In the genomic region with DNA sequence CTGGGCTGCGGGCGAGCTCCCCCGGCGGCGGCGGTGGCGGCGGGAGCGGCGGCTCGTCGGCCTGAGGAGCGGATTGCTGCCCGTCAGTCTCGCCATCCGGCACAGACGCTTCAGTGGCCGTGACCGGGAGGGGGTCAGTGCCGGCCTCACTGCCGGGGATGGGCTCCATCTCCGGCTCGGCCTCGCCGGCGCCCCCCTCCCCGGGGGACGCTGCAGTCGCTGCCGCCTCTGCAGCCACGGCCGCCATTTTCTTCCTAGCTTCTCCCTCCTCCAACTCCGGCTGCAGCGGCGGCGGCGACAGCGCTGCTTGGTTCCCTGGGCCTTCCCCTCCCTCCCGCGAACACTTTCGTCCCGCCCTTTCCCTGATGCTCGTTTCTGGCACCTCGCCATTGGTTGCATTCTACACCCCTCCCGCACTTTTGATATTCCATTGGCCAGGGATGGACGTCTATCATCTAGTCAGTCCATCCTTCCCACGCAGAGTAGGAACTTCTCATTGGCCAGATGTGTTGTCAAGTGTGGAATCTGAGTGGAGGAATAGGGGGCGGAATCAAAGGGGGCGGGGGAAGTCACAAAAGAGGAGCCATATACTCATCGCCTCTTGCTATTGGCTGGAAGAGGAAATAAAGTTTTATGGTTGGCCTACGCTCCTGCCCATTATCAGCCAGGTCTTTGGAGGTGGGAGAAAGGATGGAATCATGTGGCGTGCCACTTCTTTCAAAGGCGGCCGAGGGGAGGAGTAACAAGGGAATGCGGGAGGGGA, we compare ENCODE assay signal across 8 cellular contexts. TPM values are rescaled to one million over a fixed set of nuclear protein-coding genes. Genes with fewer than 3 reads are reported as not detected.
DNase-seq lines count a peak whose midpoint lies in the region; ATAC-seq and TF ChIP-seq lines count a peak whose summit lies in the region.

A gene with protein sequence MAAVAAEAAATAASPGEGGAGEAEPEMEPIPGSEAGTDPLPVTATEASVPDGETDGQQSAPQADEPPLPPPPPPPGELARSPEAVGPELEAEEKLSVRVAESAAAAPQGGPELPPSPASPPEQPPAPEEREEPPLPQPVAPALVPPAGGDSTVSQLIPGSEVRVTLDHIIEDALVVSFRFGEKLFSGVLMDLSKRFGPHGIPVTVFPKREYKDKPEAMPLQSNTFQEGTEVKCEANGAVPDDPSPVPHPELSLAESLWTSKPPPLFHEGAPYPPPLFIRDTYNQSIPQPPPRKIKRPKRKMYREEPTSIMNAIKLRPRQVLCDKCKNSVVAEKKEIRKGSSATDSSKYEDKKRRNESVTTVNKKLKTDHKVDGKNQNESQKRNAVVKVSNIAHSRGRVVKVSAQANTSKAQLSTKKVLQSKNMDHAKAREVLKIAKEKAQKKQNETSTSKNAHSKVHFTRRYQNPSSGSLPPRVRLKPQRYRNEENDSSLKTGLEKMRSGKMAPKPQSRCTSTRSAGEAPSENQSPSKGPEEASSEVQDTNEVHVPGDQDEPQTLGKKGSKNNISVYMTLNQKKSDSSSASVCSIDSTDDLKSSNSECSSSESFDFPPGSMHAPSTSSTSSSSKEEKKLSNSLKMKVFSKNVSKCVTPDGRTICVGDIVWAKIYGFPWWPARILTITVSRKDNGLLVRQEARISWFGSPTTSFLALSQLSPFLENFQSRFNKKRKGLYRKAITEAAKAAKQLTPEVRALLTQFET (minus strand): TSS at position 309 of the 763 bp plus-strand sequence. CDS start 62 bp downstream, at position 247.

- H3K4me1 ChIP-seq in upper lobe of right lung = peaks cover 4% of the 10 kb centered on the region

- peak within 1 kb of the TSS; percentile 96 for H3K27ac Mint-ChIP-seq in T-helper 17 cell

- no peak for TF ChIP-seq CTCF in upper lobe of right lung (IDR thresholded peaks at IDR 0.05)

- intact Hi-C loops in left cardiac atrium (cut with DNase I) (no loop called here), posterior vena cava (cut with DNase I) (no loop called here), upper lobe of right lung (cut with DNase I) (no loop called here)

- no peaks in the 10 kb centered on the region for H3K9me3 ChIP-seq in T-helper 17 cell (ENCODE audit: control insufficient read depth, low read length, poor library complexity, severe bottlenecking)
- no peaks in the 10 kb centered on the region for H3K9me3 ChIP-seq in upper lobe of right lung

- peak within 1 kb of the TSS; percentile 100 for H3K4me3 Mint-ChIP-seq in T-helper 17 cell

- H3K36me3 Mint-ChIP-seq in T-helper 17 cell (ENCODE audit: low read depth) = peaks cover 8% of the 10 kb centered on the region

- peaks cover 17% of the 10 kb centered on the region for H3K4me1 Mint-ChIP-seq in T-helper 17 cell

- peak within 1 kb of the TSS; percentile 98 for H3K27ac ChIP-seq in upper lobe of right lung

- peaks cover 6% of the 10 kb centered on the region for H3K27me3 Mint-ChIP-seq in T-helper 17 cell

- ATAC-seq in HG02885 (IDR thresholded peaks at IDR 0.05; ENCODE audit: poor library complexity, unreplicated experiment) (peak; percentile 88), T-helper 17 cell (peak; percentile 93), left cardiac atrium (peak; percentile 97 to 98), upper lobe of right lung (peak; percentile 96)

- H3K4me3 ChIP-seq in upper lobe of right lung = peak within 1 kb of the TSS; percentile 97

- H3K36me3 ChIP-seq in upper lobe of right lung = peaks cover 25% of the 10 kb centered on the region

- DNase-seq in NCI-H1694 treated with DMSO at 0.1 percent for 48 hours (lab: John Stamatoyannopoulos, UW) = peak; percentile 98
- peak; percentile 91 to 95 (median 92) for DNase-seq in T-helper 17 cell
- peak; percentile 78 to 100 (median 99) for DNase-seq in amygdala (lab: John Stamatoyannopoulos, UW)
- peak; percentile 99 for DNase-seq in left cardiac atrium
- DNase-seq in posterior vena cava (ENCODE audit: low spot score) = peak; percentile 100
- peak; percentile 98 for DNase-seq in upper lobe of right lung

- TF ChIP-seq POLR2A in GM15510 (IDR thresholded peaks at IDR 0.05; ENCODE audit: borderline replicate concordance, extremely low read depth, insufficient read length) = peak; percentile 91

- no peaks in the 10 kb centered on the region for H3K27me3 ChIP-seq in upper lobe of right lung

RNA-seq across cellular contexts. Expression of the gene that starts here (rescaled TPM):
- total RNA-seq in T-helper 17 cell (10 to 100 TPM; 18.0 to 22.6 TPM), left cardiac atrium (10 to 100 TPM in 1 of 2 donors, 1 to 10 TPM in 1; 9.9 to 12.4 TPM), posterior vena cava (10 to 100 TPM; 20.5 to 20.8 TPM), upper lobe of right lung (26.7 TPM)

Comparison
In these comparisons a context has a peak if more than half of its experiments do, and no peak if none do; other contexts are left out.
1. Peak in every context shown above with its lines: DNase-seq, ATAC-seq, H3K4me3 ChIP-seq and H3K27ac ChIP-seq.